Comparison of ENCODE assay signal across 8 cellular contexts in genomic region chr12:98594050-98594853, GRCh38. TPM values are rescaled to one million over a fixed set of nuclear protein-coding genes. Genes with fewer than 3 reads are reported as not detected.
DNase-seq lines count a peak whose midpoint lies in the region; ATAC-seq, FAIRE-seq and TF ChIP-seq lines count a peak whose summit lies in the region.

No MANE protein-coding gene starts in this region.

- peak overlapping the region; percentile 85 for H3K4me3 ChIP-seq in A549
- H3K4me3 ChIP-seq in Loucy (ENCODE audit: low read length, poor library complexity, severe bottlenecking), result peak overlapping the region; percentile 85
- peak overlapping the region; percentile 98 for H3K4me3 ChIP-seq in psoas muscle

- peaks cover 63% of the 10 kb centered on the region for H3K79me2 ChIP-seq in Loucy (ENCODE audit: insufficient read depth, low read length)

- TF ChIP-seq POLR2A in A549 (IDR thresholded peaks at IDR 0.05; ENCODE audit: low read length), result no peak

- WGBS in A549 (ENCODE audit: missing lambda C conversion rate), result under 1% methylated on average over 25 of the region's 36 CpGs
- 0 to 1% (median 0%) methylated on average over 35 to 36 of the region's 36 CpGs for WGBS in psoas muscle, 3 donors

- POLR2A ChIA-PET in A549 (lab: Yijun Ruan, JAX), result interaction anchor here (1.0 to 3.0 kb wide), 12 partner anchors 13 to 170 kb away, joined by 3 to 23 read pairs (median 5); partner anchors contain the start of genes APAF1 and IKBIP

- peak overlapping the region; percentile 96 to 97 for H3K27ac ChIP-seq in A549
- peak overlapping the region; percentile 98 for H3K27ac ChIP-seq in psoas muscle

- H3F3A ChIP-seq in Loucy (ENCODE audit: low read depth), result no peaks in the 10 kb centered on the region

- ATAC-seq in A549 (peak; percentile 14 to 40), GM18502 (IDR thresholded peaks at IDR 0.05; ENCODE audit: poor library complexity, unreplicated experiment) (peak; percentile 3), left cardiac atrium (peak; percentile 60 to 67), psoas muscle (peak; percentile 57 to 78 (median 70)), HG03095 (IDR thresholded peaks at IDR 0.05; ENCODE audit: unreplicated experiment) (no peak)
- ATAC-seq in activated naive CD4-positive, alpha-beta T cell treated with anti-CD3 and anti-CD28 coated beads, Interleukin-2, amount 50 U/mL, for 72 hours, result peak in 1 of 2 donors; percentile 23

- H3K4me2 ChIP-seq in A549 (peak overlapping the region; percentile 80), Loucy (ENCODE audit: low read depth, low read length, poor library complexity, severe bottlenecking) (peak overlapping the region; percentile 95)

- H4K20me1 ChIP-seq in Loucy (ENCODE audit: insufficient read depth, low read length, poor library complexity, severe bottlenecking), result peaks cover 53% of the 10 kb centered on the region

- intact Hi-C loops in left cardiac atrium (cut with DNase I) (loop anchor here in 1 of 2 donors (5.0 kb wide), 1 partner anchor 48 kb away; the partner anchor contains the start of gene IKBIP), psoas muscle (cut with DNase I) (loop anchor here (5.0 kb wide), 2 partner anchors 53 to 92 kb away; partner anchors contain the start of gene APAF1 (in 1 of the 2))

- no peaks in the 10 kb centered on the region for H3K9me2 ChIP-seq in Loucy (replicated peaks; ENCODE audit: low read depth, low read length)

- H3K27me3 ChIP-seq in Loucy (ENCODE audit: insufficient read depth, low read length, poor library complexity, severe bottlenecking), result peaks cover 6% of the 10 kb centered on the region
- no peaks in the 10 kb centered on the region for H3K27me3 ChIP-seq in psoas muscle (ENCODE audit: insufficient read depth in 3 of 3, low read length in 2 of 3)

- H3K9me3 ChIP-seq in A549 (no peaks in the 10 kb centered on the region), Loucy (ENCODE audit: insufficient read depth, low read depth, low read length) (no peaks in the 10 kb centered on the region), psoas muscle (no peaks in the 10 kb centered on the region)

- H3K36me3 Mint-ChIP-seq in activated naive CD4-positive, alpha-beta T cell treated with anti-CD3 and anti-CD28 coated beads, Interleukin-2, amount 50 U/mL, for 72 hours, result peaks cover 28 to 37% of the 10 kb centered on the region in 2 donors

- no peak for TF ChIP-seq EP300 in A549 (IDR thresholded peaks at IDR 0.05)

- CTCF ChIA-PET in A549 (lab: Yijun Ruan, JAX), result interaction anchor here (0.6 to 4.7 kb wide), 14 partner anchors 8 to 405 kb away, joined by 3 to 26 read pairs (median 4); partner anchors contain the start of gene IKBIP

- H3K9me3 Mint-ChIP-seq in activated naive CD4-positive, alpha-beta T cell treated with anti-CD3 and anti-CD28 coated beads, Interleukin-2, amount 50 U/mL, for 72 hours, result no peaks in the 10 kb centered on the region

- no peak for TF ChIP-seq RAD21 in A549 (conservative IDR thresholded peaks at IDR 0.05 in 1 of 2, IDR thresholded peaks at IDR 0.05 in 1 of 2)

- H3K4me1 ChIP-seq in A549 (peaks cover 24% of the 10 kb centered on the region), Loucy (ENCODE audit: insufficient read depth, low read length, poor library complexity, severe bottlenecking) (peaks cover 18% of the 10 kb centered on the region), psoas muscle (peaks cover 22% of the 10 kb centered on the region)

- H2AFZ ChIP-seq in Loucy (ENCODE audit: low read length), result no peak overlapping the region

- H3K27ac Mint-ChIP-seq in activated naive CD4-positive, alpha-beta T cell treated with anti-CD3 and anti-CD28 coated beads, Interleukin-2, amount 50 U/mL, for 72 hours, result peak overlapping the region; percentile 98 to 100

- H3K9ac ChIP-seq in Loucy (ENCODE audit: low read depth, low read length, poor library complexity, severe bottlenecking), result peak overlapping the region; percentile 99

- FAIRE-seq in A549 (lab: Jason Lieb, UNC), result no peak

- H3K36me3 ChIP-seq in Loucy (ENCODE audit: insufficient read depth, low read length), result peaks cover 36% of the 10 kb centered on the region
- H3K36me3 ChIP-seq in psoas muscle (ENCODE audit: insufficient read depth in 1 of 2, low read depth in 1 of 2), result peaks cover 6 to 42% of the 10 kb centered on the region in 2 donors

- no peak for DNase-seq in A549 (ENCODE audit: low read depth in 1 of 2, low spot score in 1 of 2)
- DNase-seq in activated naive CD4-positive, alpha-beta T cell treated with anti-CD3 and anti-CD28 coated beads, Interleukin-2, amount 50 U/mL, for 72 hours (ENCODE audit: low spot score in 2 of 2), result no peak
- DNase-seq in left cardiac atrium, result peak; percentile 59
- peak; percentile 57 to 81 for DNase-seq in psoas muscle
- no peak for DNase-seq in NCI-H2171 (lab: John Stamatoyannopoulos, UW)

- TF ChIP-seq CTCF in A549 (IDR thresholded peaks at IDR 0.05) (no peak), Loucy (conservative IDR thresholded peaks at IDR 0.05; ENCODE audit: low read length) (no peak), psoas muscle (IDR thresholded peaks at IDR 0.05) (no peak)

TF ChIP-seq in A549, 52 proteins besides CTCF, POLR2A, EP300 and RAD21:
- 0 out of 2 replicates have a peak, but pooled peaks have one; percentile 17 for TF ChIP-seq ESRRA (IDR thresholded peaks at IDR 0.05; ENCODE audit: borderline replicate concordance, low read length)
- TF ChIP-seq CBX2 (IDR thresholded peaks at IDR 0.05; ENCODE audit: borderline replicate concordance, low read depth), result no peak

RNA-seq across cellular contexts. Expression of gene SLC25A3, which starts 0.8 kb away (rescaled TPM):
- 1,065 and 1,232 TPM in 2 replicates for polyA plus RNA-seq in A549 (2011; rRNA removed)
- polyA plus RNA-seq in A549 (2012; cell fraction: cytosol; rRNA removed), result 621 and 661 TPM in 2 replicates
- 923 and 1,290 TPM in 2 replicates for polyA plus RNA-seq in A549 (2012; cell fraction: nucleus; rRNA removed)
- polyA plus RNA-seq in A549 (2017; fragmentation: RNase III; extraction: RNeasy Plus Mini Kit Qiagen cat#74134 plus additional on column Dnase treatment), result 755 to 799 TPM (median 790 TPM) in 3 replicates
- 461 and 489 TPM in 2 replicates for polyA minus RNA-seq in A549 (2011; rRNA and poly(A)+ RNA removed)
- 100 to 1,000 TPM; 563 to 791 TPM for total RNA-seq in activated naive CD4-positive, alpha-beta T cell treated with anti-CD3 and anti-CD28 coated beads, Interleukin-2, amount 50 U/mL, for 72 hours
- total RNA-seq in left cardiac atrium, result 1,000 to 10,000 TPM in 1 of 2 donors, 100 to 1,000 TPM in 1; 988 to 1,201 TPM
- 1,000 to 10,000 TPM in 2 of 4 donors, 100 to 1,000 TPM in 2; 665 to 1,243 (median 857) TPM for total RNA-seq in psoas muscle
- 1,000 to 10,000 TPM; 1,136 to 2,071 (median 1,328) TPM for polyA plus RNA-seq in psoas muscle

RNA-seq across cellular contexts. Expression of gene IKBIP, which starts 50.3 kb away (rescaled TPM):
- polyA plus RNA-seq in A549 (2011; rRNA removed) (41.1 and 67.6 TPM in 2 replicates), A549 (2017; fragmentation: RNase III; extraction: RNeasy Plus Mini Kit Qiagen cat#74134 plus additional on column Dnase treatment) (58.7 to 59.3 TPM (median 59.1 TPM) in 3 replicates), psoas muscle (1 to 10 TPM; 2.8 to 5.1 (median 3.6) TPM)
- 16.1 and 16.6 TPM in 2 replicates for polyA plus RNA-seq in A549 (2012; cell fraction: cytosol; rRNA removed)
- 9.6 and 11.5 TPM in 2 replicates for polyA plus RNA-seq in A549 (2012; cell fraction: nucleus; rRNA removed)
- 3.9 and 4.0 TPM in 2 replicates for polyA minus RNA-seq in A549 (2011; rRNA and poly(A)+ RNA removed)
- 10 to 100 TPM; 12.8 to 28.2 TPM for total RNA-seq in activated naive CD4-positive, alpha-beta T cell treated with anti-CD3 and anti-CD28 coated beads, Interleukin-2, amount 50 U/mL, for 72 hours
- total RNA-seq in left cardiac atrium (10 to 100 TPM in 1 of 2 donors, 1 to 10 TPM in 1; 9.2 to 12.1 TPM), psoas muscle (1 to 10 TPM; 2.1 to 6.0 (median 3.4) TPM)

RNA-seq across cellular contexts. Expression of gene APAF1, which starts 50.8 kb away (rescaled TPM):
- polyA plus RNA-seq in A549 (2011; rRNA removed) (12.9 and 15.7 TPM in 2 replicates), A549 (2017; fragmentation: RNase III; extraction: RNeasy Plus Mini Kit Qiagen cat#74134 plus additional on column Dnase treatment) (12.4 to 13.2 TPM (median 13.0 TPM) in 3 replicates), psoas muscle (10 to 100 TPM in 1 of 3 donors, 1 to 10 TPM in 2; 2.0 to 10.2 (median 2.7) TPM)
- polyA plus RNA-seq in A549 (2012; cell fraction: cytosol; rRNA removed), result 3.8 and 5.2 TPM in 2 replicates
- polyA plus RNA-seq in A549 (2012; cell fraction: nucleus; rRNA removed), result 4.7 and 7.2 TPM in 2 replicates
- polyA minus RNA-seq in A549 (2011; rRNA and poly(A)+ RNA removed), result 8.3 and 10.2 TPM in 2 replicates
- 10 to 100 TPM; 31.4 to 33.1 TPM for total RNA-seq in activated naive CD4-positive, alpha-beta T cell treated with anti-CD3 and anti-CD28 coated beads, Interleukin-2, amount 50 U/mL, for 72 hours
- total RNA-seq in left cardiac atrium (1 to 10 TPM; 6.2 to 7.8 TPM), psoas muscle (1 to 10 TPM; 4.3 to 6.8 (median 5.3) TPM)

Comparison
In these comparisons a context has a peak if more than half of its experiments do, and no peak if none do; other contexts are left out.
1. DNase-seq: peak in left cardiac atrium (single experiment) and psoas muscle (2 of 2); none in A549 (0 of 2), activated naive CD4-positive, alpha-beta T cell treated with anti-CD3 and anti-CD28 coated beads, Interleukin-2, amount 50 U/mL, for 72 hours (0 of 2) and NCI-H2171 (single experiment).
2. Peak in every context shown above with its lines, with median percentiles within 50 percentile points of each other: H3K4me3 ChIP-seq.